In genomic region chr7:110522751-110523200, GRCh38 we compare ENCODE assay signal across 11 cellular contexts.
A peak's percentile ranks its signal among the peaks of the same experiment; 100 is the strongest.
DNase-seq lines count a peak whose midpoint lies in the region; ATAC-seq and TF ChIP-seq lines count a peak whose summit lies in the region.
"Had no signal": no experiment of that assay in that cellular context is flagged by ENCODE, and none has a peak within 500 bp of the region (broad histone marks: within the 10 kb centered on the region; RNA-seq: fewer than 3 reads in every experiment).

No MANE protein-coding gene starts in this region.

- H3K4me3 ChIP-seq in HUES48 (ENCODE audit: low read depth, low read length) (no peak overlapping the region), ascending aorta (no peak overlapping the region)
- H3K4me3 ChIP-seq: psoas muscle had no signal

- no peak overlapping the region for H3K9ac ChIP-seq in HUES48 (ENCODE audit: low read depth, low read length)

- ATAC-seq in HG03521 (IDR thresholded peaks at IDR 0.05; ENCODE audit: unreplicated experiment): no peak
- ATAC-seq: psoas muscle had no signal

- intact Hi-C loops in ascending aorta (cut with DNase I): no loop called here

- DNase-seq in COR-L47 (lab: John Stamatoyannopoulos, UW): peak; percentile 86
- peak; percentile 32 for DNase-seq in NCI-H82 treated with DMSO at 0.1 percent for 48 hours (lab: John Stamatoyannopoulos, UW; ENCODE audit: unreplicated experiment)
- DNase-seq in iris pigment epithelial cell (ENCODE audit: low read depth): peak; percentile 4
- DNase-seq in ascending aorta (ENCODE audit: low spot score in 2 of 2): no peak
- DNase-seq in activated T-cell treated with anti-CD3 and anti-CD28 coated beads, Interleukin-2, amount 50 U/mL, for 1 hour: no peak
- DNase-seq in hepatic stellate cell (ENCODE audit: low spot score): no peak
- DNase-seq: activated effector memory CD4-positive, alpha-beta T cell treated with Interleukin-2 at 50 U/mL for 16 hours; dermis blood vessel endothelial cell; psoas muscle had no signal

- H3K27ac ChIP-seq in HUES48 (ENCODE audit: low read depth, low read length): peak overlapping the region; percentile 42
- H3K27ac ChIP-seq in ascending aorta: no peak overlapping the region
- H3K27ac ChIP-seq: psoas muscle had no signal

- TF ChIP-seq CTCF in ascending aorta (IDR thresholded peaks at IDR 0.05): no peak

- no peaks in the 10 kb centered on the region for H3K27me3 ChIP-seq in HUES48 (ENCODE audit: control insufficient read depth, insufficient read depth, low read length)
- H3K27me3 ChIP-seq in ascending aorta: no peaks in the 10 kb centered on the region

- H3K9me3 ChIP-seq in HUES48 (ENCODE audit: control insufficient read depth, insufficient read depth, low read length): peaks cover 12% of the 10 kb centered on the region; the same call in 1 of the 2 replicates
- H3K9me3 ChIP-seq in ascending aorta: no peaks in the 10 kb centered on the region
- H3K9me3 ChIP-seq: psoas muscle had no signal

- peaks cover 6% of the 10 kb centered on the region for H3K4me1 ChIP-seq in HUES48 (ENCODE audit: control insufficient read depth, insufficient read depth, low read length)
- peaks cover 0 to 2% of the 10 kb centered on the region in 2 donors for H3K4me1 ChIP-seq in ascending aorta
- H3K4me1 ChIP-seq: psoas muscle had no signal

- H3K36me3 ChIP-seq in HUES48 (ENCODE audit: control insufficient read depth, insufficient read depth, low read length) (no peaks in the 10 kb centered on the region), ascending aorta (no peaks in the 10 kb centered on the region)

Comparison
In these comparisons a context has a peak if more than half of its experiments do, and no peak if none do; other contexts are left out.
1. DNase-seq: peak in COR-L47 (single experiment), NCI-H82 treated with DMSO at 0.1 percent for 48 hours (single experiment) and iris pigment epithelial cell (single experiment); none in ascending aorta (0 of 2), activated T-cell treated with anti-CD3 and anti-CD28 coated beads, Interleukin-2, amount 50 U/mL, for 1 hour (single experiment) and hepatic stellate cell (single experiment).